In genomic region chr22:19996694-19997384, GRCh38 we compare ENCODE assay signal across 25 cellular contexts. TPM values are rescaled to one million over a fixed set of nuclear protein-coding genes. Genes with fewer than 3 reads are reported as not detected.
DNase-seq lines count a peak whose midpoint lies in the region; ATAC-seq and TF ChIP-seq lines count a peak whose summit lies in the region.
"Had no signal": no experiment of that assay in that cellular context is flagged by ENCODE, and none has a peak within 500 bp of the region (broad histone marks: within the 10 kb centered on the region; RNA-seq: fewer than 3 reads in every experiment).

No MANE protein-coding gene starts in this region.

- peak overlapping the region; percentile 58 for H3K27ac Mint-ChIP-seq in neural progenitor cell
- no peak overlapping the region for H3K27ac Mint-ChIP-seq in stimulated activated memory B cell treated with anti-CD40 and anti-IgM and Interleukin-4, amounts not matched to agents 10 μg/mL and 1 μg/mL and 100 μg/mL, for 72 hours
- H3K27ac Mint-ChIP-seq: endodermal cell; naive B cell; stimulated activated naive CD8-positive, alpha-beta T cell treated with anti-CD3 and anti-CD28 coated beads, Interleukin-15, Interleukin-2, amounts not matched to agents 100 ng/mL and 50 ng/mL, for 24 hours; type B pancreatic cell had no signal

- TF ChIP-seq CTCF in neural progenitor cell (IDR thresholded peaks at IDR 0.05) (no peak), breast epithelium (IDR thresholded peaks at IDR 0.05) (no peak)

- no peak overlapping the region for H3K4me3 Mint-ChIP-seq in neural progenitor cell
- H3K4me3 Mint-ChIP-seq in stimulated activated memory B cell treated with anti-CD40 and anti-IgM and Interleukin-4, amounts not matched to agents 10 μg/mL and 1 μg/mL and 100 μg/mL, for 72 hours: no peak overlapping the region
- H3K4me3 Mint-ChIP-seq: activated T-cell treated with anti-CD3 and anti-CD28 coated beads, Interleukin-2, amount 50 U/mL, for 4 hours; endodermal cell; naive B cell; stimulated activated naive CD8-positive, alpha-beta T cell treated with anti-CD3 and anti-CD28 coated beads, Interleukin-15, Interleukin-2, amounts not matched to agents 100 ng/mL and 50 ng/mL, for 24 hours; type B pancreatic cell had no signal

- no peaks in the 10 kb centered on the region for H3K36me3 Mint-ChIP-seq in neural progenitor cell
- H3K36me3 Mint-ChIP-seq in stimulated activated memory B cell treated with anti-CD40 and anti-IgM and Interleukin-4, amounts not matched to agents 10 μg/mL and 1 μg/mL and 100 μg/mL, for 72 hours: no peaks in the 10 kb centered on the region
- H3K36me3 Mint-ChIP-seq: naive B cell, type B pancreatic cell had no signal

- H3K36me3 ChIP-seq in neural progenitor cell: no peaks in the 10 kb centered on the region
- H3K36me3 ChIP-seq in breast epithelium: no peaks in the 10 kb centered on the region

- H2AFZ ChIP-seq in neural progenitor cell (replicated peaks): no peak overlapping the region
- H2AFZ ChIP-seq: hepatocyte had no signal

- H3K9me3 Mint-ChIP-seq in neural progenitor cell: peaks cover 2% of the 10 kb centered on the region
- H3K9me3 Mint-ChIP-seq in stimulated activated memory B cell treated with anti-CD40 and anti-IgM and Interleukin-4, amounts not matched to agents 10 μg/mL and 1 μg/mL and 100 μg/mL, for 72 hours: peaks cover 4% of the 10 kb centered on the region
- H3K9me3 Mint-ChIP-seq: activated T-cell treated with anti-CD3 and anti-CD28 coated beads, Interleukin-2, amount 50 U/mL, for 4 hours; endodermal cell; stimulated activated naive CD8-positive, alpha-beta T cell treated with anti-CD3 and anti-CD28 coated beads, Interleukin-15, Interleukin-2, amounts not matched to agents 100 ng/mL and 50 ng/mL, for 24 hours; type B pancreatic cell had no signal

- no peaks in the 10 kb centered on the region for H4K20me1 ChIP-seq in neural progenitor cell (ENCODE audit: low read depth)

- intact Hi-C loops in Right ventricle myocardium superior (cut with DNase I) (no loop called here), cardiac septum (cut with DNase I) (no loop called here), breast epithelium (cut with DNase I; ENCODE audit: low total_unique reads) (no loop called here)

- no peak overlapping the region for H3K4me2 ChIP-seq in neural progenitor cell
- H3K4me2 ChIP-seq: hepatocyte had no signal

- DNase-seq in Right ventricle myocardium superior (peak; percentile 40), cardiac septum (ENCODE audit: low spot score) (no peak), erythroblast (lab: John Stamatoyannopoulos, UW) (peak; percentile 41 to 58), neural progenitor cell (ENCODE audit: low spot score) (no peak), breast epithelium (ENCODE audit: low spot score in 2 of 2) (no peak), cortex of kidney (lab: John Stamatoyannopoulos, UW) (no peak)
- DNase-seq: activated CD4-positive, CD25-positive, alpha-beta regulatory T cell treated with anti-CD3 and anti-CD28 coated beads, Interleukin-2, amount 50 U/mL, for 72 hours; activated CD8-positive, alpha-beta memory T cell treated with anti-CD3 and anti-CD28 coated beads for 24 hours; activated naive CD4-positive, alpha-beta T cell treated with anti-CD3 and anti-CD28 coated beads, Interleukin-2, amount 50 U/mL, for 16 hours; activated T-cell treated with anti-CD3 and anti-CD28 coated beads, Interleukin-2, amount 50 U/mL, for 4 hours; endodermal cell; naive B cell; NCI-H1105; NCI-H2081; NCI-H446; NK-92 treated with Interleukin-12 subunit alpha and Interleukin-12 subunit beta, amount 100 ng/mL, for 24 hours; stimulated activated CD4-positive, alpha-beta T cell treated with anti-CD3 and anti-CD28 coated beads, Interleukin-4, amount 100 ng/mL, for 1 hour had no signal

- H3F3A ChIP-seq in neural progenitor cell (ENCODE audit: low read depth): peaks cover 15% of the 10 kb centered on the region

- H3K27me3 ChIP-seq in neural progenitor cell (no peaks in the 10 kb centered on the region), breast epithelium (no peaks in the 10 kb centered on the region)
- H3K27me3 ChIP-seq: hepatocyte had no signal

- no peaks in the 10 kb centered on the region for H3K9me3 ChIP-seq in neural progenitor cell (ENCODE audit: low read depth)
- no peaks in the 10 kb centered on the region for H3K9me3 ChIP-seq in breast epithelium

- ATAC-seq in Right ventricle myocardium superior (ENCODE audit: poor library complexity) (no peak), GM21825 (IDR thresholded peaks at IDR 0.05; ENCODE audit: unreplicated experiment) (no peak)
- no peak for ATAC-seq in stimulated activated memory B cell treated with anti-CD40 and anti-IgM and Interleukin-4, amounts not matched to agents 10 μg/mL and 1 μg/mL and 100 μg/mL, for 72 hours
- ATAC-seq: activated T-cell treated with anti-CD3 and anti-CD28 coated beads, Interleukin-2, amount 50 U/mL, for 4 hours; HCT116 had no signal

- H3K79me2 ChIP-seq in neural progenitor cell (ENCODE audit: low read depth): no peaks in the 10 kb centered on the region
- H3K79me2 ChIP-seq: hepatocyte had no signal

- no peak overlapping the region for H3K4me3 ChIP-seq in neural progenitor cell
- no peak overlapping the region for H3K4me3 ChIP-seq in breast epithelium
- H3K4me3 ChIP-seq: hepatocyte, lung, skin epidermis had no signal

- peaks cover 33% of the 10 kb centered on the region for H3K4me1 ChIP-seq in neural progenitor cell
- peaks cover 0 to 5% of the 10 kb centered on the region in 2 donors for H3K4me1 ChIP-seq in breast epithelium

- no peak for TF ChIP-seq POLR2A in erythroblast (IDR thresholded peaks at IDR 0.05; ENCODE audit: low read length)
- TF ChIP-seq POLR2A in breast epithelium (IDR thresholded peaks at IDR 0.05): no peak

- no peak overlapping the region for H3K9ac ChIP-seq in neural progenitor cell

- H3K27me3 Mint-ChIP-seq in neural progenitor cell (ENCODE audit: insufficient read depth, low read depth): peaks cover 10% of the 10 kb centered on the region
- H3K27me3 Mint-ChIP-seq in stimulated activated memory B cell treated with anti-CD40 and anti-IgM and Interleukin-4, amounts not matched to agents 10 μg/mL and 1 μg/mL and 100 μg/mL, for 72 hours: peaks cover 21% of the 10 kb centered on the region
- H3K27me3 Mint-ChIP-seq: stimulated activated naive CD8-positive, alpha-beta T cell treated with anti-CD3 and anti-CD28 coated beads, Interleukin-15, Interleukin-2, amounts not matched to agents 100 ng/mL and 50 ng/mL, for 24 hours; type B pancreatic cell had no signal

- H3K27ac ChIP-seq in neural progenitor cell (no peak overlapping the region), breast epithelium (peak overlapping the region in 1 of 2 donors; percentile 43)
- H3K27ac ChIP-seq: hepatocyte had no signal

- peaks cover 53% of the 10 kb centered on the region for H3K4me1 Mint-ChIP-seq in neural progenitor cell
- H3K4me1 Mint-ChIP-seq in stimulated activated memory B cell treated with anti-CD40 and anti-IgM and Interleukin-4, amounts not matched to agents 10 μg/mL and 1 μg/mL and 100 μg/mL, for 72 hours: no peaks in the 10 kb centered on the region

RNA-seq across cellular contexts. Expression of gene ARVCF, which starts 19.8 kb away (rescaled TPM):
- total RNA-seq in Right ventricle myocardium superior: 31.4 TPM
- total RNA-seq in cardiac septum: 46.8 TPM
- total RNA-seq in neural progenitor cell (ENCODE audit: low replicate concordance): 35.4 and 159 TPM in 2 replicates
- 10 to 100 TPM; 13.0 to 51.2 (median 44.2) TPM for total RNA-seq in breast epithelium

RNA-seq across cellular contexts. Expression of gene TANGO2, which starts 24.1 kb away (rescaled TPM):
- 62.3 TPM for total RNA-seq in Right ventricle myocardium superior
- 84.5 TPM for total RNA-seq in cardiac septum
- total RNA-seq in neural progenitor cell (ENCODE audit: low replicate concordance): 9.1 and 10.0 TPM in 2 replicates
- 10 to 100 TPM; 25.9 to 55.4 (median 33.4) TPM for total RNA-seq in breast epithelium

RNA-seq across cellular contexts. Expression of gene TXNRD2, which starts 55.2 kb away (rescaled TPM):
- 40.4 TPM for total RNA-seq in Right ventricle myocardium superior
- total RNA-seq in cardiac septum: 33.3 TPM
- 0.19 and 3.1 TPM in 2 replicates for total RNA-seq in neural progenitor cell (ENCODE audit: low replicate concordance)
- 10 to 100 TPM; 13.8 to 22.8 (median 20.6) TPM for total RNA-seq in breast epithelium

RNA-seq across cellular contexts. Expression of gene COMT, which starts 55.3 kb away (rescaled TPM):
- total RNA-seq in Right ventricle myocardium superior (75.3 TPM), cardiac septum (97.1 TPM), neural progenitor cell (ENCODE audit: low replicate concordance) (1.1 and 1.3 TPM in 2 replicates), breast epithelium (100 to 1,000 TPM; 136 to 198 (median 196) TPM)

Comparison
In these comparisons a context has a peak if more than half of its experiments do, and no peak if none do; other contexts are left out.
1. DNase-seq: peak in Right ventricle myocardium superior (single experiment) and erythroblast (2 of 2); none in cardiac septum (single experiment), neural progenitor cell (single experiment), breast epithelium (0 of 2) and cortex of kidney (single experiment).